20 cellular contexts compared by ENCODE assay signal in genomic region chr13:114260818-114261217, GRCh38. TPM values are rescaled to one million over a fixed set of nuclear protein-coding genes. Genes with fewer than 3 reads are reported as not detected.
DNase-seq lines count a peak whose midpoint lies in the region; ATAC-seq, FAIRE-seq and TF ChIP-seq lines count a peak whose summit lies in the region.
"Had no signal": no experiment of that assay in that cellular context is flagged by ENCODE, and none has a peak within 500 bp of the region (broad histone marks: within the 10 kb centered on the region; RNA-seq: fewer than 3 reads in every experiment).

No MANE protein-coding gene starts in this region.

- TF ChIP-seq CTCF in MCF 10A (IDR thresholded peaks at IDR 0.05; ENCODE audit: unreplicated experiment) (no peak), mammary epithelial cell (conservative IDR thresholded peaks at IDR 0.05 in 1 of 2, IDR thresholded peaks at IDR 0.05 in 1 of 2; ENCODE audit: extremely low read depth in 1 of 2, insufficient read depth in 1 of 2, low read depth in 1 of 2, low read length in 2 of 2) (no peak), HFFc6 (IDR thresholded peaks at IDR 0.05) (no peak), GM12878 (IDR thresholded peaks at IDR 0.05 in 2 of 3, conservative IDR thresholded peaks at IDR 0.05 in 1 of 3; ENCODE audit: control insufficient read depth in 2 of 3, extremely low read depth in 1 of 3, insufficient read depth in 1 of 3, low read depth in 3 of 3, low read length in 3 of 3) (no peak), upper lobe of left lung (IDR thresholded peaks at IDR 0.05) (no peak)

- in situ Hi-C loops in mammary epithelial cell (cut with MboI; ENCODE audit: low sequenced_read_pairs in 2 of 2) (no loop called here), GM12878 (cut with MboI) (no loop called here)

- H4K20me1 ChIP-seq in mammary epithelial cell (ENCODE audit: insufficient read depth, low read length) (no peaks in the 10 kb centered on the region), GM12878 (ENCODE audit: control insufficient read depth, insufficient read depth) (no peaks in the 10 kb centered on the region)

- H3K4me1 Mint-ChIP-seq in MCF 10A (ENCODE audit: insufficient read depth, unreplicated experiment) (no peaks in the 10 kb centered on the region), HFFc6 (ENCODE audit: low read depth) (peaks cover 46% of the 10 kb centered on the region)
- peaks cover 49% of the 10 kb centered on the region for H3K4me1 Mint-ChIP-seq in stimulated activated effector memory CD8-positive, alpha-beta T cell treated with anti-CD3 and anti-CD28 coated beads, Interleukin-12 subunit alpha, Interleukin-12 subunit beta, amount 100 ng/mL, for 72 hours

- peaks cover 90% of the 10 kb centered on the region for H3K36me3 Mint-ChIP-seq in MCF 10A (ENCODE audit: insufficient read depth, unreplicated experiment)
- H3K36me3 Mint-ChIP-seq in HFFc6 (ENCODE audit: low read depth) = peaks cover 69% of the 10 kb centered on the region
- H3K36me3 Mint-ChIP-seq in stimulated activated effector memory CD8-positive, alpha-beta T cell treated with anti-CD3 and anti-CD28 coated beads, Interleukin-12 subunit alpha, Interleukin-12 subunit beta, amount 100 ng/mL, for 72 hours = peaks cover 100% of the 10 kb centered on the region

- 100% methylated on average over 3 of the region's 3 CpGs for WGBS in mammary epithelial cell (ENCODE audit: low coverage, missing lambda C conversion rate)
- WGBS in GM12878 (ENCODE audit: insufficient coverage, insufficient replicate concordance, low lambda C conversion rate, missing lambda C conversion rate) = 5% methylated on average over 3 of the region's 3 CpGs
- 87 to 98% methylated on average over 3 of the region's 3 CpGs for WGBS in upper lobe of left lung, 2 donors

- H3K4me3 Mint-ChIP-seq in MCF 10A (ENCODE audit: unreplicated experiment) = no peak overlapping the region
- H3K4me3 Mint-ChIP-seq in HFFc6 = no peak overlapping the region
- H3K4me3 Mint-ChIP-seq in stimulated activated effector memory CD8-positive, alpha-beta T cell treated with anti-CD3 and anti-CD28 coated beads, Interleukin-12 subunit alpha, Interleukin-12 subunit beta, amount 100 ng/mL, for 72 hours = no peak overlapping the region
- H3K4me3 Mint-ChIP-seq: activated naive CD8-positive, alpha-beta T cell had no signal

- H3K27me3 Mint-ChIP-seq in MCF 10A (ENCODE audit: insufficient read depth, unreplicated experiment) = no peaks in the 10 kb centered on the region
- H3K27me3 Mint-ChIP-seq in HFFc6 (ENCODE audit: insufficient read depth) = no peaks in the 10 kb centered on the region
- H3K27me3 Mint-ChIP-seq: activated naive CD8-positive, alpha-beta T cell; progenitor cell of endocrine pancreas had no signal

- H3K4me3 ChIP-seq in mammary epithelial cell (replicated peaks in 1 of 3; ENCODE audit: insufficient read depth in 1 of 3, low read depth in 2 of 3, low read length in 3 of 3) = no peak overlapping the region
- H3K4me3 ChIP-seq in GM12878 = no peak overlapping the region
- no peak overlapping the region for H3K4me3 ChIP-seq in upper lobe of left lung
- H3K4me3 ChIP-seq: body of pancreas, coronary artery, smooth muscle cell had no signal

- H3K79me2 ChIP-seq in mammary epithelial cell (ENCODE audit: insufficient read depth, low read length) (no peaks in the 10 kb centered on the region), GM12878 (ENCODE audit: control insufficient read depth, insufficient read depth, low read length) (peaks cover 2% of the 10 kb centered on the region; the same call in 1 of the 2 replicates)

- H2AFZ ChIP-seq in mammary epithelial cell (ENCODE audit: low read depth, low read length) = no peak overlapping the region
- H2AFZ ChIP-seq in GM12878 (ENCODE audit: control insufficient read depth, low read depth, low read length) = no peak overlapping the region

- no peaks in the 10 kb centered on the region for H3K4me1 ChIP-seq in mammary epithelial cell (ENCODE audit: insufficient read depth, low read length)
- H3K4me1 ChIP-seq in GM12878 (ENCODE audit: control insufficient read depth, insufficient read depth, low read length) = peaks cover 42% of the 10 kb centered on the region
- no peaks in the 10 kb centered on the region for H3K4me1 ChIP-seq in upper lobe of left lung

- H3K9ac ChIP-seq in mammary epithelial cell (ENCODE audit: insufficient read depth, low read length) (no peak overlapping the region), GM12878 (ENCODE audit: control insufficient read depth, insufficient read depth, low read length) (no peak overlapping the region)

- POLR2A ChIA-PET in MCF 10A (lab: Yijun Ruan, JAX) = interaction anchor here (0.7 kb wide), 1 partner anchor 125 kb away, joined by 3 read pairs; no protein-coding TSS in a partner anchor
- POLR2A ChIA-PET in GM12878 (lab: Charles Lee) = no interaction called here

- SMC1A ChIA-PET in GM12878 (lab: Charles Lee; ENCODE audit: uncharacterized antibody, unreplicated experiment) = no interaction called here

- dilution Hi-C loops in mammary epithelial cell (cut with HindIII; ENCODE audit: low sequenced_read_pairs) = no loop called here

- TF ChIP-seq POLR2A in GM12878 (IDR thresholded peaks at IDR 0.05; ENCODE audit: low read depth, low read length) (no peak), upper lobe of left lung (IDR thresholded peaks at IDR 0.05) (no peak)

- H3K9me3 Mint-ChIP-seq in MCF 10A (ENCODE audit: unreplicated experiment) = no peaks in the 10 kb centered on the region
- H3K9me3 Mint-ChIP-seq in HFFc6 = no peaks in the 10 kb centered on the region
- H3K9me3 Mint-ChIP-seq in stimulated activated effector memory CD8-positive, alpha-beta T cell treated with anti-CD3 and anti-CD28 coated beads, Interleukin-12 subunit alpha, Interleukin-12 subunit beta, amount 100 ng/mL, for 72 hours = no peaks in the 10 kb centered on the region

- H3K36me3 ChIP-seq in mammary epithelial cell (ENCODE audit: insufficient read depth, low read length) (peaks cover 28% of the 10 kb centered on the region), GM12878 (ENCODE audit: control insufficient read depth in 2 of 2, insufficient read depth in 2 of 2, low read length in 1 of 2) (peaks cover 5 to 45% of the 10 kb centered on the region in 2 experiments), upper lobe of left lung (peaks cover 34 to 100% (median 76%) of the 10 kb centered on the region in 4 donors)

- CTCF ChIA-PET in MCF 10A (lab: Yijun Ruan, JAX) (no interaction called here), mammary epithelial cell (lab: Charles Lee; ENCODE audit: low non-redundant PET) (no interaction called here), GM12878 (lab: Yijun Ruan, JAX) (interaction anchor here (1.0 kb wide), 1 partner anchor 13 kb away, joined by 3 read pairs; no protein-coding TSS in a partner anchor)

- intact Hi-C loops in MCF 10A (cut with micrococcal nuclease) = no loop called here
- intact Hi-C loops in mammary epithelial cell (cut with micrococcal nuclease) = no loop called here
- intact Hi-C loops in GM12878 (cut with micrococcal nuclease; ENCODE audit: unreplicated experiment) = no loop called here

- H3K27ac ChIP-seq in mammary epithelial cell (ENCODE audit: insufficient read depth, low read depth, low read length) (no peak overlapping the region), GM12878 (ENCODE audit: control insufficient read depth, insufficient read depth) (peak overlapping the region; percentile 54), upper lobe of left lung (no peak overlapping the region)
- H3K27ac ChIP-seq: coronary artery, RWPE1 had no signal

- DNase-seq in MCF 10A (ENCODE audit: unreplicated experiment) (no peak), mammary epithelial cell (no peak), HFFc6 (no peak), GM12878 (ENCODE audit: low read depth, low spot score) (peak; percentile 16), upper lobe of left lung (no peak), GF-D8 (lab: John Stamatoyannopoulos, UW) (no peak)
- DNase-seq in stimulated activated effector memory CD8-positive, alpha-beta T cell treated with anti-CD3 and anti-CD28 coated beads, Interleukin-12 subunit alpha, Interleukin-12 subunit beta, amount 100 ng/mL, for 72 hours (ENCODE audit: low spot score in 2 of 2) = no peak
- DNase-seq: ACHN; activated T-cell treated with anti-CD3 and anti-CD28 coated beads for 4 hours; DMS79 treated with DMSO at 0.1 percent for 48 hours; Kasumi-1; NCI-H1105; stimulated activated CD4-positive, alpha-beta T cell treated with anti-CD3 and anti-CD28 coated beads, Interleukin-4, amount 100 ng/mL, for 4 hours had no signal

- H3K27ac Mint-ChIP-seq in MCF 10A (ENCODE audit: low read depth, unreplicated experiment) = peak overlapping the region; percentile 12
- peak overlapping the region; percentile 22 for H3K27ac Mint-ChIP-seq in HFFc6
- H3K27ac Mint-ChIP-seq in stimulated activated effector memory CD8-positive, alpha-beta T cell treated with anti-CD3 and anti-CD28 coated beads, Interleukin-12 subunit alpha, Interleukin-12 subunit beta, amount 100 ng/mL, for 72 hours = peak overlapping the region; percentile 26
- H3K27ac Mint-ChIP-seq: activated naive CD8-positive, alpha-beta T cell; progenitor cell of endocrine pancreas had no signal

- TF ChIP-seq RAD21 in GM12878 (IDR thresholded peaks at IDR 0.05; ENCODE audit: insufficient read depth, low read depth, low read length) = no peak

- H3K27me3 ChIP-seq in mammary epithelial cell (ENCODE audit: insufficient read depth, low read length) (no peaks in the 10 kb centered on the region), GM12878 (replicated peaks in 1 of 2; ENCODE audit: control insufficient read depth in 2 of 2, insufficient read depth in 2 of 2, low read length in 1 of 2) (no peaks in the 10 kb centered on the region), upper lobe of left lung (no peaks in the 10 kb centered on the region)
- H3K27me3 ChIP-seq: body of pancreas had no signal

- peak; percentile 47 for ATAC-seq in GM12878
- ATAC-seq in stimulated activated effector memory CD8-positive, alpha-beta T cell treated with anti-CD3 and anti-CD28 coated beads, Interleukin-12 subunit alpha, Interleukin-12 subunit beta, amount 100 ng/mL, for 72 hours = no peak
- no peak for ATAC-seq in upper lobe of left lung (ENCODE audit: low FRiP score in 2 of 2)
- no peak for ATAC-seq in HG02759 (IDR thresholded peaks at IDR 0.05; ENCODE audit: unreplicated experiment)

- TF ChIP-seq EP300 in GM12878 (IDR thresholded peaks at IDR 0.05; ENCODE audit: borderline replicate concordance in 1 of 2, control insufficient read depth in 1 of 2, low read depth in 2 of 2, low read length in 2 of 2) (no peak; a peak in 1 of 4 replicates), upper lobe of left lung (IDR thresholded peaks at IDR 0.05) (no peak)

- no TSS peak for BruUV-seq in MCF 10A (replicated peaks; lab: Mats Ljungman, UMichigan)
- no TSS peak for BruUV-seq in mammary epithelial cell (replicated peaks; lab: Mats Ljungman, UMichigan)
- BruUV-seq in GM12878 (replicated peaks; lab: Mats Ljungman, UMichigan) = no TSS peak

- RAD21 ChIA-PET in GM12878 (lab: Charles Lee; ENCODE audit: unreplicated experiment) = no interaction called here

- H3K4me2 ChIP-seq in mammary epithelial cell (ENCODE audit: insufficient read depth, low read depth, low read length) (no peak overlapping the region), GM12878 (ENCODE audit: control insufficient read depth, insufficient read depth) (peak overlapping the region; percentile 44)
- H3K4me2 ChIP-seq: smooth muscle cell had no signal

- H3K9me3 ChIP-seq in mammary epithelial cell (replicated peaks; ENCODE audit: insufficient read depth, low read length) (no peaks in the 10 kb centered on the region), GM12878 (replicated peaks; ENCODE audit: control insufficient read depth, insufficient read depth, low read length) (no peaks in the 10 kb centered on the region), upper lobe of left lung (no peaks in the 10 kb centered on the region)
- H3K9me3 ChIP-seq: body of pancreas had no signal

- FAIRE-seq in GM12878 (lab: Jason Lieb, UNC) = no peak

RNA-seq across cellular contexts. Expression of gene UPF3A, which starts 20.6 kb away (rescaled TPM):
- 56.6 and 63.5 TPM in 2 replicates for total RNA-seq in MCF 10A (2022)
- total RNA-seq in mammary epithelial cell = 10 to 100 TPM; 17.8 to 36.3 TPM
- polyA plus RNA-seq in mammary epithelial cell = 20.2 TPM
- 12.1 TPM for polyA minus RNA-seq in mammary epithelial cell
- total RNA-seq in HFFc6 (2021; fragmentation: NEBNext Ultra II Directional; extraction: Animal tissue kit (Norgen Biotek cat#: 25700)) = 10 to 100 TPM; 32.4 to 42.9 (median 39.8) TPM
- total RNA-seq in GM12878 (2013; cell fraction: nucleolus; rRNA removed) = 73.1 and 73.8 TPM in 2 replicates
- 35.1 and 38.2 TPM in 2 replicates for total RNA-seq in GM12878 (2014; rRNA removed)
- 43.5 TPM in 2 replicates for total RNA-seq in GM12878 (2014; rRNA removed; fragmentation: Illumina TruSeq; extraction: Trizol)
- 40.0 and 42.6 TPM in 2 replicates for total RNA-seq in GM12878 (2021)
- polyA plus RNA-seq in GM12878 (2011; ENCODE audit: low read depth) = 36.7 TPM
- polyA plus RNA-seq in GM12878 (2011; rRNA removed) = 43.1 and 56.7 TPM in 2 replicates
- 26.0 and 30.5 TPM in 2 replicates for polyA plus RNA-seq in GM12878 (2011; cell fraction: cytosol; rRNA removed)
- 50.5 and 71.9 TPM in 2 replicates for polyA plus RNA-seq in GM12878 (2011; cell fraction: nucleus; rRNA removed)
- polyA plus RNA-seq in GM12878 (2012) = 43.3 and 48.8 TPM in 2 replicates
- 61.5 and 66.9 TPM in 2 replicates for polyA plus RNA-seq in GM12878 (2014; fragmentation: Illumina TruSeq; extraction: Trizol)
- 10 to 100 TPM; 18.6 to 34.4 TPM for polyA plus RNA-seq in GM12878 (2014; fragmentation: Nextera tagmentation; extraction: Ambion mirVana)
- 47.7 and 58.6 TPM in 2 replicates for polyA plus RNA-seq in GM12878 (2014; rRNA removed)
- 10 to 100 TPM; 46.4 to 51.8 TPM for polyA plus RNA-seq in GM12878 (2016; fragmentation: Nextera tagmentation; extraction: Ambion mirVana)
- polyA minus RNA-seq in GM12878 (2011; rRNA and poly(A)+ RNA removed) = 12.1 and 12.2 TPM in 2 replicates
- 6.5 TPM in 2 replicates for polyA minus RNA-seq in GM12878 (2011; cell fraction: cytosol; rRNA and poly(A)+ RNA removed)
- polyA minus RNA-seq in GM12878 (2011; cell fraction: nucleus; rRNA and poly(A)+ RNA removed) = 15.5 and 27.9 TPM in 2 replicates
- 100 to 1,000 TPM in 1 of 6 donors, 10 to 100 TPM in 5; 27.5 to 117 (median 48.6) TPM for total RNA-seq in upper lobe of left lung

RNA-seq across cellular contexts. Expression of gene CDC16, which starts 26.1 kb away (rescaled TPM):
- 68.6 and 72.4 TPM in 2 replicates for total RNA-seq in MCF 10A (2022)
- 10 to 100 TPM; 50.2 to 54.9 TPM for total RNA-seq in mammary epithelial cell
- polyA plus RNA-seq in mammary epithelial cell = 37.3 TPM
- polyA minus RNA-seq in mammary epithelial cell = 54.0 TPM
- 10 to 100 TPM; 73.0 to 90.1 (median 82.3) TPM for total RNA-seq in HFFc6 (2021; fragmentation: NEBNext Ultra II Directional; extraction: Animal tissue kit (Norgen Biotek cat#: 25700))
- total RNA-seq in GM12878 (2013; cell fraction: nucleolus; rRNA removed) = 257 and 266 TPM in 2 replicates
- 19.8 and 24.2 TPM in 2 replicates for total RNA-seq in GM12878 (2014; rRNA removed)
- 33.0 and 36.5 TPM in 2 replicates for total RNA-seq in GM12878 (2014; rRNA removed; fragmentation: Illumina TruSeq; extraction: Trizol)
- 45.7 and 45.9 TPM in 2 replicates for total RNA-seq in GM12878 (2021)
- polyA plus RNA-seq in GM12878 (2011; ENCODE audit: low read depth) = 27.6 TPM
- polyA plus RNA-seq in GM12878 (2011; rRNA removed) = 92.9 and 118 TPM in 2 replicates
- polyA plus RNA-seq in GM12878 (2011; cell fraction: cytosol; rRNA removed) = 34.9 and 36.9 TPM in 2 replicates
- 163 and 232 TPM in 2 replicates for polyA plus RNA-seq in GM12878 (2011; cell fraction: nucleus; rRNA removed)
- polyA plus RNA-seq in GM12878 (2012) = 36.2 and 53.9 TPM in 2 replicates
- polyA plus RNA-seq in GM12878 (2014; fragmentation: Illumina TruSeq; extraction: Trizol) = 56.1 and 65.6 TPM in 2 replicates
- polyA plus RNA-seq in GM12878 (2014; fragmentation: Nextera tagmentation; extraction: Ambion mirVana) = 10 to 100 TPM; 15.4 to 29.6 TPM
- polyA plus RNA-seq in GM12878 (2014; rRNA removed) = 44.8 and 53.6 TPM in 2 replicates
- polyA plus RNA-seq in GM12878 (2016; fragmentation: Nextera tagmentation; extraction: Ambion mirVana) = 10 to 100 TPM; 27.6 to 29.7 TPM
- 52.7 and 75.2 TPM in 2 replicates for polyA minus RNA-seq in GM12878 (2011; rRNA and poly(A)+ RNA removed)
- 15.9 and 17.6 TPM in 2 replicates for polyA minus RNA-seq in GM12878 (2011; cell fraction: cytosol; rRNA and poly(A)+ RNA removed)
- 69.9 and 85.2 TPM in 2 replicates for polyA minus RNA-seq in GM12878 (2011; cell fraction: nucleus; rRNA and poly(A)+ RNA removed)
- 100 to 1,000 TPM in 1 of 6 donors, 10 to 100 TPM in 5; 46.6 to 123 (median 58.3) TPM for total RNA-seq in upper lobe of left lung

RNA-seq across cellular contexts. Expression of gene CHAMP1, which starts 53.5 kb away (rescaled TPM):
- total RNA-seq in MCF 10A (2022) (27.0 and 33.4 TPM in 2 replicates), mammary epithelial cell (10 to 100 TPM in 1 of 2 donors, 1 to 10 TPM in 1; 8.2 to 21.0 TPM), GM12878 (2014; rRNA removed) (18.1 and 18.5 TPM in 2 replicates), GM12878 (2014; rRNA removed; fragmentation: Illumina TruSeq; extraction: Trizol) (15.7 and 15.8 TPM in 2 replicates), GM12878 (2021) (48.1 and 52.0 TPM in 2 replicates), upper lobe of left lung (10 to 100 TPM in 5 of 6 donors, 1 to 10 TPM in 1; 4.6 to 22.4 (median 18.0) TPM)
- polyA plus RNA-seq in mammary epithelial cell (24.3 TPM), GM12878 (2011; rRNA removed) (16.0 and 20.2 TPM in 2 replicates), GM12878 (2014; fragmentation: Illumina TruSeq; extraction: Trizol) (54.8 and 57.8 TPM in 2 replicates), GM12878 (2014; fragmentation: Nextera tagmentation; extraction: Ambion mirVana) (1 to 10 TPM; 1.1 to 2.8 TPM), GM12878 (2014; rRNA removed) (27.3 and 27.5 TPM in 2 replicates), GM12878 (2016; fragmentation: Nextera tagmentation; extraction: Ambion mirVana) (10 to 100 TPM; 39.6 to 39.8 TPM)
- polyA minus RNA-seq in mammary epithelial cell = 37.6 TPM
- 10 to 100 TPM; 27.7 to 34.2 (median 28.6) TPM for total RNA-seq in HFFc6 (2021; fragmentation: NEBNext Ultra II Directional; extraction: Animal tissue kit (Norgen Biotek cat#: 25700))
- 24.6 and 27.5 TPM in 2 replicates for total RNA-seq in GM12878 (2013; cell fraction: nucleolus; rRNA removed)
- 13.3 TPM for polyA plus RNA-seq in GM12878 (2011; ENCODE audit: low read depth)
- polyA plus RNA-seq in GM12878 (2011; cell fraction: cytosol; rRNA removed) = 21.0 and 31.3 TPM in 2 replicates
- polyA plus RNA-seq in GM12878 (2011; cell fraction: nucleus; rRNA removed) = 36.9 and 45.2 TPM in 2 replicates
- polyA plus RNA-seq in GM12878 (2012) = 20.1 and 25.3 TPM in 2 replicates
- 11.8 and 13.0 TPM in 2 replicates for polyA minus RNA-seq in GM12878 (2011; rRNA and poly(A)+ RNA removed)
- 11.5 and 14.7 TPM in 2 replicates for polyA minus RNA-seq in GM12878 (2011; cell fraction: cytosol; rRNA and poly(A)+ RNA removed)
- 15.4 and 28.5 TPM in 2 replicates for polyA minus RNA-seq in GM12878 (2011; cell fraction: nucleus; rRNA and poly(A)+ RNA removed)
